In genomic region chr2:28633739-28634138, GRCh38 we compare ENCODE assay signal across 12 cellular contexts.
DNase-seq lines count a peak whose midpoint lies in the region; ATAC-seq and TF ChIP-seq lines count a peak whose summit lies in the region.
"Had no signal": no experiment of that assay in that cellular context is flagged by ENCODE, and none has a peak within 500 bp of the region (broad histone marks: within the 10 kb centered on the region; RNA-seq: fewer than 3 reads in every experiment).

No MANE protein-coding gene starts in this region.

- H3K36me3 Mint-ChIP-seq in Caco-2 (ENCODE audit: insufficient read depth, unreplicated experiment): no peaks in the 10 kb centered on the region
- H3K36me3 Mint-ChIP-seq: natural killer cell treated with Interleukin-12 subunit alpha and Interleukin-12 subunit beta and Interleukin-15 and Interleukin-18, amount 100 ng/mL, for 72 hours had no signal

- TF ChIP-seq CTCF in Caco-2 (IDR thresholded peaks at IDR 0.05; ENCODE audit: insufficient read depth in 1 of 2, low read depth in 1 of 2, low read length in 1 of 2, severe bottlenecking in 1 of 2, unreplicated experiment in 1 of 2) (no peak), fibroblast of pulmonary artery (IDR thresholded peaks at IDR 0.05; ENCODE audit: low read length, missing control alignments) (no peak)

- BruUV-seq in Caco-2 (replicated peaks; lab: Mats Ljungman, UMichigan): no TSS peak

- H3K4me3 Mint-ChIP-seq in Caco-2 (ENCODE audit: unreplicated experiment): peak overlapping the region; percentile 8
- H3K4me3 Mint-ChIP-seq: activated CD8-positive, alpha-beta T cell treated with anti-CD3 and anti-CD28 coated beads for 36 hours; natural killer cell treated with Interleukin-12 subunit alpha and Interleukin-12 subunit beta and Interleukin-15 and Interleukin-18, amount 100 ng/mL, for 72 hours had no signal

- no peaks in the 10 kb centered on the region for H3K27me3 Mint-ChIP-seq in Caco-2 (ENCODE audit: insufficient read depth, unreplicated experiment)
- H3K27me3 Mint-ChIP-seq: activated CD8-positive, alpha-beta T cell treated with anti-CD3 and anti-CD28 coated beads for 36 hours; natural killer cell treated with Interleukin-12 subunit alpha and Interleukin-12 subunit beta and Interleukin-15 and Interleukin-18, amount 100 ng/mL, for 72 hours had no signal

- no peak for ATAC-seq in GM18505 (IDR thresholded peaks at IDR 0.05; ENCODE audit: unreplicated experiment)
- ATAC-seq: activated CD8-positive, alpha-beta T cell treated with anti-CD3 and anti-CD28 coated beads for 36 hours; natural killer cell treated with Interleukin-12 subunit alpha and Interleukin-12 subunit beta and Interleukin-15 and Interleukin-18, amount 100 ng/mL, for 72 hours had no signal

- DNase-seq in Caco-2: peak; percentile 69 to 79
- DNase-seq in RPMI7951 (ENCODE audit: low read depth): peak; percentile 46
- peak; percentile 83 for DNase-seq in fibroblast of pulmonary artery (ENCODE audit: low read depth)
- peak; percentile 54 for DNase-seq in renal cortical epithelial cell (ENCODE audit: low read depth)
- no peak for DNase-seq in substantia nigra (lab: John Stamatoyannopoulos, UW)
- DNase-seq in stimulated activated CD4-positive, alpha-beta T cell treated with anti-CD3 and anti-CD28 coated beads, Interleukin-1b, Interleukin-23, amount 100 ng/mL, for 48 hours: no peak
- no peak for DNase-seq in stimulated activated CD4-positive, alpha-beta T cell treated with anti-CD3 and anti-CD28 coated beads, Interleukin-2, amount 100 ng/mL, for 24 hours
- DNase-seq: activated CD8-positive, alpha-beta T cell treated with anti-CD3 and anti-CD28 coated beads for 36 hours had no signal

- H3K4me1 ChIP-seq in Caco-2: peaks cover 34% of the 10 kb centered on the region
- H3K4me1 ChIP-seq: HAP-1 had no signal

- no peak overlapping the region for H3K27ac ChIP-seq in substantia nigra (ENCODE audit: low read depth, low read length, poor library complexity, severe bottlenecking)
- H3K27ac ChIP-seq: SK-N-MC had no signal

- H3K27me3 ChIP-seq in Caco-2 (replicated peaks; ENCODE audit: control insufficient read depth, insufficient read depth, low read length): no peaks in the 10 kb centered on the region

- POLR2A ChIA-PET in Caco-2 (lab: Charles Lee): interaction anchor here (1.0 to 1.1 kb wide), 2 partner anchors 49 to 118 kb away, joined by 3 to 4 read pairs; partner anchors contain the start of gene PPP1CB

- peak overlapping the region; percentile 68 for H3K27ac Mint-ChIP-seq in Caco-2 (ENCODE audit: unreplicated experiment)
- H3K27ac Mint-ChIP-seq: activated CD8-positive, alpha-beta T cell treated with anti-CD3 and anti-CD28 coated beads for 36 hours had no signal

- H3K4me3 ChIP-seq in Caco-2 (ENCODE audit: low read depth, low read length): no peak overlapping the region
- no peak overlapping the region for H3K4me3 ChIP-seq in fibroblast of pulmonary artery (replicated peaks; ENCODE audit: low read depth, low read length)
- H3K4me3 ChIP-seq: HAP-1, SK-N-MC had no signal

- H3K36me3 ChIP-seq in Caco-2 (ENCODE audit: control insufficient read depth, insufficient read depth, low read length): no peaks in the 10 kb centered on the region
- H3K36me3 ChIP-seq: HAP-1 had no signal

- H3K9me3 Mint-ChIP-seq in Caco-2 (ENCODE audit: unreplicated experiment): no peaks in the 10 kb centered on the region
- H3K9me3 Mint-ChIP-seq: activated CD8-positive, alpha-beta T cell treated with anti-CD3 and anti-CD28 coated beads for 36 hours; natural killer cell treated with Interleukin-12 subunit alpha and Interleukin-12 subunit beta and Interleukin-15 and Interleukin-18, amount 100 ng/mL, for 72 hours had no signal

- H3K4me1 Mint-ChIP-seq in Caco-2 (ENCODE audit: low read depth, unreplicated experiment): peaks cover 24% of the 10 kb centered on the region

- intact Hi-C loops in Caco-2 (cut with micrococcal nuclease; ENCODE audit: unreplicated experiment): loop anchor here (1.0 to 5.0 kb wide), 3 partner anchors 26 to 44 kb away; no protein-coding TSS in a partner anchor

- CTCF ChIA-PET in Caco-2 (lab: Charles Lee): interaction anchor here (0.6 to 1.9 kb wide), 2 partner anchors 37 to 40 kb away, joined by 3 to 10 read pairs; no protein-coding TSS in a partner anchor

- no peak for TF ChIP-seq POLR2A in GM18505 (IDR thresholded peaks at IDR 0.05; ENCODE audit: borderline replicate concordance, extremely low read depth, insufficient read depth, insufficient read length)

- H3K9me3 ChIP-seq in Caco-2: no peaks in the 10 kb centered on the region
- H3K9me3 ChIP-seq: HAP-1 had no signal

Comparison
In these comparisons a context has a peak if more than half of its experiments do, and no peak if none do; other contexts are left out.
1. DNase-seq: peak in Caco-2 (2 of 2), RPMI7951 (single experiment), fibroblast of pulmonary artery (single experiment) and renal cortical epithelial cell (single experiment); none in substantia nigra (0 of 49), stimulated activated CD4-positive, alpha-beta T cell treated with anti-CD3 and anti-CD28 coated beads, Interleukin-1b, Interleukin-23, amount 100 ng/mL, for 48 hours (single experiment) and stimulated activated CD4-positive, alpha-beta T cell treated with anti-CD3 and anti-CD28 coated beads, Interleukin-2, amount 100 ng/mL, for 24 hours (0 of 2).